Comparison of ENCODE assay signal across 21 cellular contexts in the genomic region with DNA sequence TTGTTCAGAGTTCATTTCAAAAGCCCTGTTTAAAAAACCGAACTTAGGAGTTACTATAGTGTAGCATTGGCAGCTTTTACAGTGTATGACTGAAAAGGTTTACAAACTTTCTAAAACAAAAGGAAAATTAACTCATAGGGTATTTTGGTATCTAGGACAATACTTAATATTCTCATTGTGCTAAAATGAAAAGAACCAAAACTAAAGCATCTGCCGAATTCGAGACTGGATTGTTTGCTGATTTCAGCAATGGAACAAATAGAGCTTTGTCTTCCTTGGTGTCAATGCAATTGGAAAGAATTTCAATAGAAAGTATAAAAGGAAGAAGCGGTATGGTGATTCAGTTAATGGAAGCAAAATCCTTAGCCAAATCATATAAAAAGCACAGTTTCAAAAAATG.
DNase-seq lines count a peak whose midpoint lies in the region; ATAC-seq and TF ChIP-seq lines count a peak whose summit lies in the region.
"Had no signal": no experiment of that assay in that cellular context is flagged by ENCODE, and none has a peak within 500 bp of the region (broad histone marks: within the 10 kb centered on the region; RNA-seq: fewer than 3 reads in every experiment).

No MANE protein-coding gene starts in this region.

- DNase-seq in COLO829 (ENCODE audit: low spot score) (peak; percentile 8), NCI-H69 (lab: John Stamatoyannopoulos, UW) (peak; percentile 80), fibroblast of lung (ENCODE audit: low read depth in 2 of 2) (no peak), osteoblast (ENCODE audit: insufficient read length, low spot score, missing footprints) (no peak), WERI-Rb-1 (no peak), retina (no peak)
- DNase-seq: BE2C; CD4-positive, CD25-positive, alpha-beta regulatory T cell; DMS79 treated with DMSO at 0.1 percent for 48 hours; H7; Kasumi-1; MM.1S; NCI-H1092; NCI-H1436 treated with DMSO at 0.1 percent for 48 hours; NCI-H2029 treated with DMSO at 0.1 percent for 48 hours; NCI-H2171; NCI-H446; NCI-H526 treated with DMSO at 0.1 percent for 48 hours; SJCRH30 had no signal

- H3K9me3 ChIP-seq in fibroblast of lung (ENCODE audit: control insufficient read depth, insufficient read depth, low read depth, low read length): no peaks in the 10 kb centered on the region
- no peaks in the 10 kb centered on the region for H3K9me3 ChIP-seq in osteoblast (ENCODE audit: low read depth, low read length)
- no peaks in the 10 kb centered on the region for H3K9me3 ChIP-seq in WERI-Rb-1 (ENCODE audit: severe bottlenecking)
- H3K9me3 ChIP-seq: BE2C, SJCRH30 had no signal

- TF ChIP-seq CTCF in fibroblast of lung (conservative IDR thresholded peaks at IDR 0.05 in 1 of 2, IDR thresholded peaks at IDR 0.05 in 1 of 2; ENCODE audit: low read depth in 1 of 2, low read length in 2 of 2) (no peak), osteoblast (IDR thresholded peaks at IDR 0.05; ENCODE audit: extremely low read depth, low read depth, low read length) (no peak), WERI-Rb-1 (IDR thresholded peaks at IDR 0.05; ENCODE audit: low read depth, low read length) (no peak)

- no peaks in the 10 kb centered on the region for H3K79me2 ChIP-seq in fibroblast of lung (ENCODE audit: control insufficient read depth, insufficient read depth, low read length)
- H3K79me2 ChIP-seq in osteoblast (ENCODE audit: insufficient read depth, low read length): no peaks in the 10 kb centered on the region

- H3K4me1 ChIP-seq in fibroblast of lung (ENCODE audit: control insufficient read depth, extremely low read depth, insufficient read depth, low read length) (no peaks in the 10 kb centered on the region), osteoblast (ENCODE audit: insufficient read depth, low read length) (no peaks in the 10 kb centered on the region)
- H3K4me1 ChIP-seq: BE2C, SJCRH30 had no signal

- H3K27ac ChIP-seq in fibroblast of lung (ENCODE audit: insufficient read depth, low read length): no peak overlapping the region
- no peak overlapping the region for H3K27ac ChIP-seq in osteoblast (ENCODE audit: low read depth, low read length)
- H3K27ac ChIP-seq in WERI-Rb-1: no peak overlapping the region
- H3K27ac ChIP-seq: SJCRH30 had no signal

- no peaks in the 10 kb centered on the region for H4K20me1 ChIP-seq in fibroblast of lung (ENCODE audit: control insufficient read depth, extremely low read depth, insufficient read depth, low read length)
- H4K20me1 ChIP-seq in osteoblast (ENCODE audit: insufficient read depth, low read length): no peaks in the 10 kb centered on the region

- no peak overlapping the region for H3K4me3 ChIP-seq in fibroblast of lung (replicated peaks in 1 of 4; ENCODE audit: control extremely low read depth in 1 of 4, insufficient read depth in 1 of 4, low read depth in 3 of 4, low read length in 4 of 4)
- H3K4me3 ChIP-seq in osteoblast (ENCODE audit: insufficient read depth, low read length): no peak overlapping the region
- no peak overlapping the region for H3K4me3 ChIP-seq in WERI-Rb-1 (ENCODE audit: low read depth, low read length)
- H3K4me3 ChIP-seq: SJCRH30 had no signal

- H2AFZ ChIP-seq in fibroblast of lung (ENCODE audit: low read length) (peak overlapping the region; percentile 39), osteoblast (ENCODE audit: low read length) (peak overlapping the region; percentile 24)

- no peak overlapping the region for H3K9ac ChIP-seq in fibroblast of lung (ENCODE audit: insufficient read depth, low read length)

- no peak for ATAC-seq in HG02870 (IDR thresholded peaks at IDR 0.05; ENCODE audit: unreplicated experiment)
- ATAC-seq: Panc1 had no signal

- no peaks in the 10 kb centered on the region for H3K36me3 ChIP-seq in fibroblast of lung (ENCODE audit: control insufficient read depth, insufficient read depth, low read length)
- H3K36me3 ChIP-seq in osteoblast (ENCODE audit: insufficient read depth, low read length): no peaks in the 10 kb centered on the region
- H3K36me3 ChIP-seq in WERI-Rb-1: no peaks in the 10 kb centered on the region
- H3K36me3 ChIP-seq: BE2C, SJCRH30 had no signal

- H3K27me3 ChIP-seq in fibroblast of lung (ENCODE audit: control insufficient read depth, insufficient read depth, low read length) (no peaks in the 10 kb centered on the region), osteoblast (ENCODE audit: insufficient read depth, low read length) (no peaks in the 10 kb centered on the region), WERI-Rb-1 (ENCODE audit: insufficient read depth, low read depth, severe bottlenecking) (no peaks in the 10 kb centered on the region)
- H3K27me3 ChIP-seq: BE2C, SJCRH30 had no signal

- H3K4me2 ChIP-seq in fibroblast of lung (ENCODE audit: extremely low read depth, insufficient read depth, low read length): no peak overlapping the region
- H3K4me2 ChIP-seq in osteoblast (ENCODE audit: insufficient read depth, low read length): peak overlapping the region; percentile 40

Comparison
In these comparisons a context has a peak if more than half of its experiments do, and no peak if none do; other contexts are left out.
1. DNase-seq: peak in COLO829 (single experiment) and NCI-H69 (single experiment); none in fibroblast of lung (0 of 2), osteoblast (single experiment), WERI-Rb-1 (single experiment) and retina (single experiment).